15 cellular contexts compared by ENCODE assay signal in the genomic region with DNA sequence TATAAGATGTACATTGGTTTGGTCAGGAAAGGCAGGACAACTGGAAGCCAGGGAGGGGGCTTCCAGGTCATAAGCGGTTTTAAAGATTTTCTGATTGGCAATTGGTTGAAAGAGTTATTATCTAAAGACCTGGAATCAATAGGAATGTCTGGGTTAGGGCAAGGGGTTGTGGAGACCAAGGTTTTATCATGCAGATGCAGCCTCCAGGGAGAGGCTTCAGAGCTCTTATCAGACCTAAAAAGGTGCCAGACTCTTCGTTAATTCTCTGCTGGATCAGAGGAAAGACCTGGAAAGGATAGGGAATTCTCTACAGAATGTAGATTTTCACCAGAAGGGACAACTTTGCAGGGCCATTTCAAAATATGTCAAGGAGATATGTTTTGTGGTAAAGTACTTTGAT.
DNase-seq lines count a peak whose midpoint lies in the region; ATAC-seq and TF ChIP-seq lines count a peak whose summit lies in the region.
"Had no signal": no experiment of that assay in that cellular context is flagged by ENCODE, and none has a peak within 500 bp of the region (broad histone marks: within the 10 kb centered on the region; RNA-seq: fewer than 3 reads in every experiment).

No MANE protein-coding gene starts in this region.

- in situ Hi-C loops in HAP-1 (cut with MboI; ENCODE audit: low sequenced_read_pairs), result no loop called here

- no peaks in the 10 kb centered on the region for H3K27me3 ChIP-seq in Caco-2 (replicated peaks; ENCODE audit: control insufficient read depth, insufficient read depth, low read length)
- no peaks in the 10 kb centered on the region for H3K27me3 ChIP-seq in HAP-1 (ENCODE audit: low read depth)
- H3K27me3 ChIP-seq in iPS-20b (ENCODE audit: insufficient read depth, low read length), result no peaks in the 10 kb centered on the region
- H3K27me3 ChIP-seq: BLaER1 had no signal

- no peak for TF ChIP-seq CTCF in Caco-2 (IDR thresholded peaks at IDR 0.05; ENCODE audit: insufficient read depth in 1 of 2, low read depth in 1 of 2, low read length in 1 of 2, severe bottlenecking in 1 of 2, unreplicated experiment in 1 of 2)
- no peak for TF ChIP-seq CTCF in WTC11 (IDR thresholded peaks at IDR 0.05)
- no peak for TF ChIP-seq CTCF in GM10248 (IDR thresholded peaks at IDR 0.05; ENCODE audit: control extremely low read depth, extremely low read depth, low read depth, missing control alignments)

- peaks cover 8% of the 10 kb centered on the region for H3K36me3 Mint-ChIP-seq in Caco-2 (ENCODE audit: insufficient read depth, unreplicated experiment)
- H3K36me3 Mint-ChIP-seq in WTC11, result peaks cover 2% of the 10 kb centered on the region; the same call in 1 of the 2 replicates
- H3K36me3 Mint-ChIP-seq: CD8-positive, alpha-beta memory T cell; IgD-negative memory B cell had no signal

- no peaks in the 10 kb centered on the region for H3K9me3 Mint-ChIP-seq in Caco-2 (ENCODE audit: unreplicated experiment)
- no peaks in the 10 kb centered on the region for H3K9me3 Mint-ChIP-seq in WTC11
- H3K9me3 Mint-ChIP-seq: CD8-positive, alpha-beta memory T cell; IgD-negative memory B cell had no signal

- H3K9me3 ChIP-seq in Caco-2, result no peaks in the 10 kb centered on the region
- H3K9me3 ChIP-seq in HAP-1, result no peaks in the 10 kb centered on the region
- H3K9me3 ChIP-seq in iPS-20b (ENCODE audit: insufficient read depth, low read depth, low read length), result no peaks in the 10 kb centered on the region
- H3K9me3 ChIP-seq: BLaER1 had no signal

- H3K4me3 Mint-ChIP-seq in Caco-2 (ENCODE audit: unreplicated experiment) (no peak overlapping the region), WTC11 (no peak overlapping the region)
- H3K4me3 Mint-ChIP-seq: CD8-positive, alpha-beta memory T cell; IgD-negative memory B cell had no signal

- peaks cover 11% of the 10 kb centered on the region for H3K4me1 Mint-ChIP-seq in Caco-2 (ENCODE audit: low read depth, unreplicated experiment)
- peaks cover 74% of the 10 kb centered on the region for H3K4me1 Mint-ChIP-seq in WTC11
- H3K4me1 Mint-ChIP-seq: CD8-positive, alpha-beta memory T cell; IgD-negative memory B cell had no signal

- CTCF ChIA-PET in Caco-2 (lab: Charles Lee) (no interaction called here), WTC11 (lab: Charles Lee) (interaction anchor here (0.6 to 1.5 kb wide), 2 partner anchors 25 to 191 kb away, joined by 3 to 7 read pairs; no protein-coding TSS in a partner anchor), GM10248 (lab: Yijun Ruan, JAX) (no interaction called here)

- POLR2A ChIA-PET in Caco-2 (lab: Charles Lee) (no interaction called here), WTC11 (lab: Charles Lee) (no interaction called here), GM10248 (lab: Yijun Ruan, JAX) (no interaction called here)

- H3K9ac ChIP-seq in iPS-20b (ENCODE audit: low read depth, low read length), result peak overlapping the region; percentile 45; the same call in 1 of the 2 replicates
- H3K9ac ChIP-seq: BLaER1 had no signal

- H3K27me3 Mint-ChIP-seq in Caco-2 (ENCODE audit: insufficient read depth, unreplicated experiment) (no peaks in the 10 kb centered on the region), WTC11 (ENCODE audit: low read depth) (no peaks in the 10 kb centered on the region)
- H3K27me3 Mint-ChIP-seq: IgD-negative memory B cell had no signal

- H3K4me3 ChIP-seq in Caco-2 (ENCODE audit: low read depth, low read length) (no peak overlapping the region), HAP-1 (no peak overlapping the region), iPS-20b (ENCODE audit: low read length) (peak overlapping the region; percentile 47)
- H3K4me3 ChIP-seq: BLaER1 had no signal

- H3K36me3 ChIP-seq in Caco-2 (ENCODE audit: control insufficient read depth, insufficient read depth, low read length) (no peaks in the 10 kb centered on the region), HAP-1 (replicated peaks) (no peaks in the 10 kb centered on the region), iPS-20b (ENCODE audit: insufficient read depth, low read depth, low read length) (no peaks in the 10 kb centered on the region)
- H3K36me3 ChIP-seq: BLaER1 had no signal

- no TSS peak for BruUV-seq in Caco-2 (replicated peaks; lab: Mats Ljungman, UMichigan)

- H3K27ac Mint-ChIP-seq in Caco-2 (ENCODE audit: unreplicated experiment) (peak overlapping the region; percentile 89), WTC11 (peak overlapping the region; percentile 46)
- H3K27ac Mint-ChIP-seq: IgD-negative memory B cell had no signal

- no peak overlapping the region for H3K27ac ChIP-seq in iPS-20b (ENCODE audit: low read length)
- H3K27ac ChIP-seq: BLaER1, HL-60 had no signal

- H3K4me1 ChIP-seq in Caco-2, result peaks cover 55% of the 10 kb centered on the region
- H3K4me1 ChIP-seq in HAP-1, result peaks cover 16% of the 10 kb centered on the region
- H3K4me1 ChIP-seq in iPS-20b (ENCODE audit: insufficient read depth, low read length), result peaks cover 22% of the 10 kb centered on the region
- H3K4me1 ChIP-seq: BLaER1 had no signal

- ATAC-seq in WTC11 (peak; percentile 66; the same call in 1 of the 2 replicates), HG03354 (IDR thresholded peaks at IDR 0.05; ENCODE audit: poor library complexity, severe bottlenecking, unreplicated experiment) (no peak)
- ATAC-seq: HCT116 had no signal

- no peak for DNase-seq in Caco-2
- DNase-seq in HAP-1 (ENCODE audit: low spot score in 2 of 2), result peak; percentile 27 to 30
- no peak for DNase-seq in WTC11 (ENCODE audit: low spot score)
- DNase-seq in GM10248 (ENCODE audit: extremely low spot score), result no peak
- no peak for DNase-seq in germinal center (ENCODE audit: low spot score)
- DNase-seq: 8988T; AML-193; CD8-positive, alpha-beta memory T cell; DMS53 had no signal

- intact Hi-C loops in Caco-2 (cut with micrococcal nuclease; ENCODE audit: unreplicated experiment), result no loop called here

TF ChIP-seq in WTC11, 78 proteins besides CTCF, POLR2A, EP300 and RAD21:
- no peak for TF ChIP-seq NFYB (CRISPR knock-in tag; conservative IDR thresholded peaks at IDR 0.05; ENCODE audit: low read depth)

Comparison
In these comparisons a context has a peak if more than half of its experiments do, and no peak if none do; other contexts are left out.
1. DNase-seq: peak in HAP-1 (2 of 2); none in Caco-2 (0 of 2), WTC11 (single experiment), GM10248 (single experiment) and germinal center (single experiment).